12 cellular contexts compared by ENCODE assay signal in the genomic region with DNA sequence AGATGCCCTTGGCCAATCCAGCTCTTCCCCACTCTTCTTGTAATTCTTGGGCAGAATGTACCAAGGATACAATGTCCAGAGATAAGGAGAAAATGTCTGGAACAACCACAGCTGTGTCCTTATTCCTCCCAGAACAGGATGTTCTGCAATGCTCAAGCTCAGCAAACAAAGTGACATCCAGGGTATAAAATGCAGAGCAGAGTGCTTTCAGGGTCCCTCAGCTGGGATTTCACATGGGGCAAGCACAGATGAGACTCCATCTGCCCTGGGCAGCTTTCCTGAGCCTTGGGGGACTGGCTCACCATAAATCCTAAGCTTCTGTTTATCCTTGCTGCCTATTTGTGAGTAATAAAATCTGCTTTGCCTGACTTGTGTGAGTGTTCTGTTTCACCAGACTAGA.
A peak's percentile ranks its signal among the peaks of the same experiment; 100 is the strongest.
DNase-seq lines count a peak whose midpoint lies in the region; ATAC-seq and TF ChIP-seq lines count a peak whose summit lies in the region.
"Had no signal": no experiment of that assay in that cellular context is flagged by ENCODE, and none has a peak within 500 bp of the region (broad histone marks: within the 10 kb centered on the region; RNA-seq: fewer than 3 reads in every experiment).

No MANE protein-coding gene starts in this region.

- intact Hi-C loops in esophagus muscularis mucosa (cut with DNase I), result no loop called here
- intact Hi-C loops in mucosa of descending colon (cut with DNase I, micrococcal nuclease), result no loop called here

- H3K9me3 Mint-ChIP-seq in stimulated activated naive B cell treated with anti-CD40 and anti-IgM and Interleukin-4, amounts not matched to agents 10 μg/mL and 1 μg/mL and 100 μg/mL, for 72 hours, result peaks cover 12 to 15% of the 10 kb centered on the region in 2 donors

- H3K4me1 ChIP-seq in esophagus muscularis mucosa, result peaks cover 0 to 28% (median 24%) of the 10 kb centered on the region in 4 donors
- H3K4me1 ChIP-seq in mucosa of descending colon (ENCODE audit: low read depth), result no peaks in the 10 kb centered on the region
- H3K4me1 ChIP-seq in thoracic aorta (ENCODE audit: control insufficient read depth in 1 of 2, low read depth in 2 of 2), result peaks cover 5 to 43% of the 10 kb centered on the region in 2 donors

- TF ChIP-seq CTCF in esophagus muscularis mucosa (IDR thresholded peaks at IDR 0.05) (no peak), mucosa of descending colon (IDR thresholded peaks at IDR 0.05) (no peak), thoracic aorta (IDR thresholded peaks at IDR 0.05) (no peak)

- H3K27ac ChIP-seq in esophagus muscularis mucosa (replicated peaks in 1 of 4) (peak overlapping the region; percentile 56 to 81 (median 72)), thoracic aorta (peak overlapping the region; percentile 66 to 92)

- TF ChIP-seq POLR2A in esophagus muscularis mucosa (IDR thresholded peaks at IDR 0.05; ENCODE audit: low read depth), result no peak

- ATAC-seq in mucosa of descending colon, result peak; percentile 70
- ATAC-seq in thoracic aorta (ENCODE audit: insufficient number of reproducible peaks, low FRiP score, low read depth), result peak; percentile 88
- ATAC-seq in GM18502 (IDR thresholded peaks at IDR 0.05; ENCODE audit: poor library complexity, unreplicated experiment), result no peak
- no peak for ATAC-seq in stimulated activated naive B cell treated with anti-CD40 and anti-IgM and Interleukin-4, amounts not matched to agents 10 μg/mL and 1 μg/mL and 100 μg/mL, for 72 hours (replicated peaks)
- ATAC-seq: activated CD8-positive, alpha-beta memory T cell treated with anti-CD3 and anti-CD28 coated beads, Interleukin-2, amount 10 ng/mL, durations not matched to agents 7 days and 5 days; esophagus mucosa had no signal

- H3K36me3 ChIP-seq in esophagus muscularis mucosa (no peaks in the 10 kb centered on the region), mucosa of descending colon (ENCODE audit: low read depth) (no peaks in the 10 kb centered on the region), thoracic aorta (no peaks in the 10 kb centered on the region)

- H3K9me3 ChIP-seq in esophagus muscularis mucosa (peaks cover 0 to 23% (median 14%) of the 10 kb centered on the region in 4 donors), mucosa of descending colon (peaks cover 8% of the 10 kb centered on the region), thoracic aorta (peaks cover 6% of the 10 kb centered on the region)

- DNase-seq in NCI-H82 (lab: John Stamatoyannopoulos, UW) (peak; percentile 80), esophagus muscularis mucosa (ENCODE audit: extremely low spot score) (peak; percentile 94), mucosa of descending colon (peak in 1 of 3 donors; percentile 30), thoracic aorta (ENCODE audit: low spot score) (peak; percentile 58), HuH-7.5 (ENCODE audit: low spot score) (no peak), NCI-H526 (lab: John Stamatoyannopoulos, UW) (no peak)
- no peak for DNase-seq in stimulated activated naive B cell treated with anti-CD40 and anti-IgM and Interleukin-4, amounts not matched to agents 10 μg/mL and 1 μg/mL and 100 μg/mL, for 72 hours
- DNase-seq: activated CD8-positive, alpha-beta memory T cell treated with anti-CD3 and anti-CD28 coated beads, Interleukin-2, amount 10 ng/mL, durations not matched to agents 7 days and 5 days; amygdala; T1000 had no signal

- H3K27ac Mint-ChIP-seq in stimulated activated naive B cell treated with anti-CD40 and anti-IgM and Interleukin-4, amounts not matched to agents 10 μg/mL and 1 μg/mL and 100 μg/mL, for 72 hours, result no peak overlapping the region
- H3K27ac Mint-ChIP-seq: activated CD8-positive, alpha-beta memory T cell treated with anti-CD3 and anti-CD28 coated beads, Interleukin-2, amount 10 ng/mL, durations not matched to agents 7 days and 5 days had no signal

- no peak overlapping the region for H3K4me3 Mint-ChIP-seq in stimulated activated naive B cell treated with anti-CD40 and anti-IgM and Interleukin-4, amounts not matched to agents 10 μg/mL and 1 μg/mL and 100 μg/mL, for 72 hours
- H3K4me3 Mint-ChIP-seq: activated CD8-positive, alpha-beta memory T cell treated with anti-CD3 and anti-CD28 coated beads, Interleukin-2, amount 10 ng/mL, durations not matched to agents 7 days and 5 days had no signal

- peaks cover 4 to 7% of the 10 kb centered on the region in 2 donors for H3K36me3 Mint-ChIP-seq in stimulated activated naive B cell treated with anti-CD40 and anti-IgM and Interleukin-4, amounts not matched to agents 10 μg/mL and 1 μg/mL and 100 μg/mL, for 72 hours
- H3K36me3 Mint-ChIP-seq: activated CD8-positive, alpha-beta memory T cell treated with anti-CD3 and anti-CD28 coated beads, Interleukin-2, amount 10 ng/mL, durations not matched to agents 7 days and 5 days had no signal

- peaks cover 0 to 4% of the 10 kb centered on the region in 2 donors for H3K27me3 Mint-ChIP-seq in stimulated activated naive B cell treated with anti-CD40 and anti-IgM and Interleukin-4, amounts not matched to agents 10 μg/mL and 1 μg/mL and 100 μg/mL, for 72 hours
- H3K27me3 Mint-ChIP-seq: activated CD8-positive, alpha-beta memory T cell treated with anti-CD3 and anti-CD28 coated beads, Interleukin-2, amount 10 ng/mL, durations not matched to agents 7 days and 5 days had no signal

- H3K4me1 Mint-ChIP-seq in stimulated activated naive B cell treated with anti-CD40 and anti-IgM and Interleukin-4, amounts not matched to agents 10 μg/mL and 1 μg/mL and 100 μg/mL, for 72 hours, result no peaks in the 10 kb centered on the region
- H3K4me1 Mint-ChIP-seq: activated CD8-positive, alpha-beta memory T cell treated with anti-CD3 and anti-CD28 coated beads, Interleukin-2, amount 10 ng/mL, durations not matched to agents 7 days and 5 days had no signal

- no peak overlapping the region for H3K4me3 ChIP-seq in esophagus muscularis mucosa
- no peak overlapping the region for H3K4me3 ChIP-seq in mucosa of descending colon
- no peak overlapping the region for H3K4me3 ChIP-seq in thoracic aorta

- no peaks in the 10 kb centered on the region for H3K27me3 ChIP-seq in esophagus muscularis mucosa
- H3K27me3 ChIP-seq in thoracic aorta (replicated peaks; ENCODE audit: insufficient read depth), result no peaks in the 10 kb centered on the region

- TF ChIP-seq EP300 in esophagus muscularis mucosa (IDR thresholded peaks at IDR 0.05), result peak; percentile 71

Comparison
In these comparisons a context has a peak if more than half of its experiments do, and no peak if none do; other contexts are left out.
1. DNase-seq: peak in NCI-H82 (single experiment), esophagus muscularis mucosa (single experiment) and thoracic aorta (single experiment); none in HuH-7.5 (single experiment), NCI-H526 (0 of 2) and stimulated activated naive B cell treated with anti-CD40 and anti-IgM and Interleukin-4, amounts not matched to agents 10 μg/mL and 1 μg/mL and 100 μg/mL, for 72 hours (single experiment).
2. ATAC-seq: peak in mucosa of descending colon (single experiment) and thoracic aorta (single experiment); none in GM18502 (single experiment) and stimulated activated naive B cell treated with anti-CD40 and anti-IgM and Interleukin-4, amounts not matched to agents 10 μg/mL and 1 μg/mL and 100 μg/mL, for 72 hours (0 of 2).